In genomic region chr1:112714313-112715263, GRCh38 we compare ENCODE assay signal across 8 cellular contexts. TPM values are rescaled to one million over a fixed set of nuclear protein-coding genes. Genes with fewer than 3 reads are reported as not detected.
DNase-seq lines count a peak whose midpoint lies in the region; ATAC-seq and TF ChIP-seq lines count a peak whose summit lies in the region.

No MANE protein-coding gene starts in this region.

- H3K27ac ChIP-seq in GM23338 (ENCODE audit: low read depth) (no peak overlapping the region), Peyer's patch (peak overlapping the region in 1 of 4 donors; percentile 71), muscle layer of duodenum (ENCODE audit: low read length) (no peak overlapping the region)
- no peak overlapping the region for H3K27ac ChIP-seq in effector memory CD4-positive, alpha-beta T cell (ENCODE audit: insufficient read depth, low read length, poor library complexity, severe bottlenecking)

- no peaks in the 10 kb centered on the region; the same call in 1 of the 2 replicates for H4K20me1 ChIP-seq in GM23338 (replicated peaks; ENCODE audit: insufficient read depth)

- TF ChIP-seq CTCF in Caco-2 (IDR thresholded peaks at IDR 0.05; ENCODE audit: insufficient read depth in 1 of 2, low read depth in 1 of 2, low read length in 1 of 2, severe bottlenecking in 1 of 2, unreplicated experiment in 1 of 2) (peak in 1 of 2 experiments; percentile 1), GM23338 (conservative IDR thresholded peaks at IDR 0.05; ENCODE audit: low read depth in 2 of 2) (no peak; a peak in 1 of 4 replicates), Peyer's patch (IDR thresholded peaks at IDR 0.05) (no peak)

- no peaks in the 10 kb centered on the region for H3K9me3 Mint-ChIP-seq in Caco-2 (ENCODE audit: unreplicated experiment)
- no peaks in the 10 kb centered on the region for H3K9me3 Mint-ChIP-seq in GM23338

- H3K4me1 ChIP-seq in Caco-2 (peaks cover 8% of the 10 kb centered on the region; the same call in 1 of the 2 replicates), GM23338 (ENCODE audit: insufficient read depth) (peaks cover 27% of the 10 kb centered on the region), Peyer's patch (peaks cover 0 to 18% (median 10%) of the 10 kb centered on the region in 4 donors), muscle layer of duodenum (ENCODE audit: control insufficient read depth in 1 of 2, insufficient read depth in 2 of 2, low read length in 2 of 2) (peaks cover 3 to 31% of the 10 kb centered on the region in 2 donors)
- H3K4me1 ChIP-seq in effector memory CD4-positive, alpha-beta T cell (ENCODE audit: control insufficient read depth, insufficient read depth, low read length, poor library complexity, severe bottlenecking), result peaks cover 26% of the 10 kb centered on the region

- H3K4me2 ChIP-seq in GM23338, result peak overlapping the region; percentile 99

- no peak for TF ChIP-seq POLR2A in Peyer's patch (IDR thresholded peaks at IDR 0.05)

- POLR2A ChIA-PET in Caco-2 (lab: Charles Lee), result interaction anchor here (0.6 to 1.2 kb wide), 2 partner anchors 40 to 243 kb away, joined by 3 read pairs; partner anchors contain the start of gene MOV10

- H3K36me3 Mint-ChIP-seq in Caco-2 (ENCODE audit: insufficient read depth, unreplicated experiment), result no peaks in the 10 kb centered on the region
- peaks cover 8% of the 10 kb centered on the region; the same call in 2 of the 3 replicates for H3K36me3 Mint-ChIP-seq in GM23338 (ENCODE audit: low read depth)

- no TSS peak for BruUV-seq in Caco-2 (replicated peaks; lab: Mats Ljungman, UMichigan)

- peaks cover 11% of the 10 kb centered on the region for H3K4me1 Mint-ChIP-seq in Caco-2 (ENCODE audit: low read depth, unreplicated experiment)
- peaks cover 48% of the 10 kb centered on the region for H3K4me1 Mint-ChIP-seq in GM23338

- DNase-seq in Caco-2 (no peak), GM23338 (ENCODE audit: low spot score) (peak; percentile 74), Peyer's patch (peak in 2 of 3 donors; percentile 36 to 62), SK-N-DZ (ENCODE audit: low spot score) (no peak)
- DNase-seq in effector memory CD4-positive, alpha-beta T cell, result no peak

- H3K9me3 ChIP-seq in Caco-2, result no peaks in the 10 kb centered on the region
- H3K9me3 ChIP-seq in Peyer's patch, result no peaks in the 10 kb centered on the region
- H3K9me3 ChIP-seq in effector memory CD4-positive, alpha-beta T cell (ENCODE audit: control insufficient read depth, low read length), result no peaks in the 10 kb centered on the region
- H3K9me3 ChIP-seq in muscle layer of duodenum (ENCODE audit: control insufficient read depth in 1 of 2, low read length in 2 of 2), result no peaks in the 10 kb centered on the region

- peak overlapping the region; percentile 96 for H2AFZ ChIP-seq in GM23338

- H3K4me3 ChIP-seq in Caco-2 (ENCODE audit: low read depth, low read length) (peak overlapping the region; percentile 50), GM23338 (peak overlapping the region; percentile 95), Peyer's patch (peak overlapping the region; percentile 52 to 86 (median 74)), muscle layer of duodenum (ENCODE audit: low read depth in 1 of 2, low read length in 2 of 2) (peak overlapping the region; percentile 53 to 79)
- H3K4me3 ChIP-seq in effector memory CD4-positive, alpha-beta T cell (ENCODE audit: insufficient read depth, low read depth, low read length, poor library complexity, severe bottlenecking), result peak overlapping the region; percentile 70

- H3K27me3 Mint-ChIP-seq in Caco-2 (ENCODE audit: insufficient read depth, unreplicated experiment) (no peaks in the 10 kb centered on the region), GM23338 (ENCODE audit: insufficient read depth, low read depth, poor library complexity) (peaks cover 47% of the 10 kb centered on the region)

- no peaks in the 10 kb centered on the region for H3K79me2 ChIP-seq in GM23338 (replicated peaks; ENCODE audit: insufficient read depth)

- H3K4me3 Mint-ChIP-seq in Caco-2 (ENCODE audit: unreplicated experiment), result peak overlapping the region; percentile 87
- H3K4me3 Mint-ChIP-seq in GM23338, result peak overlapping the region; percentile 87

- no peaks in the 10 kb centered on the region for H3K36me3 ChIP-seq in Caco-2 (ENCODE audit: control insufficient read depth, insufficient read depth, low read length)
- no peaks in the 10 kb centered on the region; the same call in 1 of the 2 replicates for H3K36me3 ChIP-seq in GM23338 (ENCODE audit: insufficient read depth)
- H3K36me3 ChIP-seq in Peyer's patch, result no peaks in the 10 kb centered on the region
- no peaks in the 10 kb centered on the region for H3K36me3 ChIP-seq in effector memory CD4-positive, alpha-beta T cell (ENCODE audit: control insufficient read depth, insufficient read depth, low read length)
- H3K36me3 ChIP-seq in muscle layer of duodenum (ENCODE audit: control insufficient read depth in 1 of 2, insufficient read depth in 2 of 2, low read length in 2 of 2), result no peaks in the 10 kb centered on the region

- H3K27me3 ChIP-seq in Caco-2 (replicated peaks; ENCODE audit: control insufficient read depth, insufficient read depth, low read length), result no peaks in the 10 kb centered on the region
- H3K27me3 ChIP-seq in GM23338 (ENCODE audit: insufficient read depth), result peaks cover 39% of the 10 kb centered on the region
- no peaks in the 10 kb centered on the region for H3K27me3 ChIP-seq in Peyer's patch
- peaks cover 7% of the 10 kb centered on the region for H3K27me3 ChIP-seq in effector memory CD4-positive, alpha-beta T cell (replicated peaks; ENCODE audit: control insufficient read depth, insufficient read depth, low read length, poor library complexity, severe bottlenecking)
- peaks cover 1% of the 10 kb centered on the region for H3K27me3 ChIP-seq in muscle layer of duodenum (ENCODE audit: low read depth, low read length)

- intact Hi-C loops in Caco-2 (cut with micrococcal nuclease; ENCODE audit: unreplicated experiment), result no loop called here

- peaks cover 7% of the 10 kb centered on the region for H3F3A ChIP-seq in GM23338 (replicated peaks; ENCODE audit: low read depth)

- H3K27ac Mint-ChIP-seq in Caco-2 (ENCODE audit: unreplicated experiment), result no peak overlapping the region
- H3K27ac Mint-ChIP-seq in GM23338, result no peak overlapping the region

- H3K9me2 ChIP-seq in GM23338 (ENCODE audit: insufficient read depth), result no peaks in the 10 kb centered on the region

- ATAC-seq in GM23338, result peak; percentile 1
- no peak for ATAC-seq in GM19351 (IDR thresholded peaks at IDR 0.05; ENCODE audit: unreplicated experiment)
- no peak for ATAC-seq in GM19324 (IDR thresholded peaks at IDR 0.05; ENCODE audit: low FRiP score, unreplicated experiment)

- CTCF ChIA-PET in Caco-2 (lab: Charles Lee), result interaction anchor here (0.9 to 3.7 kb wide), 9 partner anchors 10 to 358 kb away, joined by 3 to 55 read pairs (median 4); partner anchors contain the start of gene LRIG2

TF ChIP-seq in GM23338, 12 proteins besides CTCF, POLR2A, EP300 and RAD21:
- TF ChIP-seq ZNF331 (CRISPR knock-in tag; IDR thresholded peaks at IDR 0.05; ENCODE audit: low read depth), result no peak
- TF ChIP-seq CREB1 (CRISPR knock-in tag; IDR thresholded peaks at IDR 0.05; ENCODE audit: low read depth), result 0 out of 2 replicates have a peak, but pooled peaks have one; percentile 7

RNA-seq across cellular contexts. Expression of gene PPM1J, which starts 0.5 kb away (rescaled TPM):
- 1.1 and 1.5 TPM in 2 replicates for total RNA-seq in Caco-2 (2022)
- total RNA-seq in GM23338 (2014; rRNA removed; shearing (Covaris generic)), result 12.7 and 22.4 TPM in 2 replicates
- 17.9 and 19.0 TPM in 2 replicates for polyA plus RNA-seq in GM23338 (2016; fragmentation: Nextera tagmentation; extraction: Ambion mirVana)
- total RNA-seq in Peyer's patch, result under 1 TPM in 1 of 4 donors, not detected in 3; 0.67 TPM
- polyA plus RNA-seq in SK-N-DZ (2014; cell fraction: cytosol; rRNA removed), result 16.2 and 19.5 TPM in 2 replicates
- 62.8 and 90.2 TPM in 2 replicates for polyA plus RNA-seq in SK-N-DZ (2014; cell fraction: nucleus; rRNA removed)

RNA-seq across cellular contexts. Expression of gene RHOC, which starts 7.7 kb away (rescaled TPM):
- total RNA-seq in Caco-2 (2022) (128 and 134 TPM in 2 replicates), Peyer's patch (100 to 1,000 TPM; 163 to 632 (median 483) TPM)
- 51.3 and 65.4 TPM in 2 replicates for total RNA-seq in GM23338 (2014; rRNA removed; shearing (Covaris generic))
- 73.5 and 76.7 TPM in 2 replicates for polyA plus RNA-seq in GM23338 (2016; fragmentation: Nextera tagmentation; extraction: Ambion mirVana)
- polyA plus RNA-seq in SK-N-DZ (2014; cell fraction: cytosol; rRNA removed), result 69.8 and 78.2 TPM in 2 replicates
- polyA plus RNA-seq in SK-N-DZ (2014; cell fraction: nucleus; rRNA removed), result 39.0 and 48.4 TPM in 2 replicates

RNA-seq across cellular contexts. Expression of gene MOV10, which starts 40.1 kb away (rescaled TPM):
- total RNA-seq in Caco-2 (2022) (89.8 and 102 TPM in 2 replicates), Peyer's patch (100 to 1,000 TPM in 3 of 4 donors, 10 to 100 TPM in 1; 75.3 to 161 (median 143) TPM)
- total RNA-seq in GM23338 (2014; rRNA removed; shearing (Covaris generic)), result 56.8 and 77.6 TPM in 2 replicates
- 52.4 and 53.6 TPM in 2 replicates for polyA plus RNA-seq in GM23338 (2016; fragmentation: Nextera tagmentation; extraction: Ambion mirVana)
- 12.0 and 22.1 TPM in 2 replicates for polyA plus RNA-seq in SK-N-DZ (2014; cell fraction: cytosol; rRNA removed)
- polyA plus RNA-seq in SK-N-DZ (2014; cell fraction: nucleus; rRNA removed), result 88.5 and 96.3 TPM in 2 replicates

Comparison
In these comparisons a context has a peak if more than half of its experiments do, and no peak if none do; other contexts are left out.
1. DNase-seq: peak in GM23338 (single experiment) and Peyer's patch (2 of 3); none in Caco-2 (0 of 2), effector memory CD4-positive, alpha-beta T cell (0 of 3) and SK-N-DZ (single experiment).
2. Peak in every context shown above with its lines, with median percentiles within 50 percentile points of each other: H3K4me3 ChIP-seq.